10 cellular contexts compared by ENCODE assay signal in the genomic region with DNA sequence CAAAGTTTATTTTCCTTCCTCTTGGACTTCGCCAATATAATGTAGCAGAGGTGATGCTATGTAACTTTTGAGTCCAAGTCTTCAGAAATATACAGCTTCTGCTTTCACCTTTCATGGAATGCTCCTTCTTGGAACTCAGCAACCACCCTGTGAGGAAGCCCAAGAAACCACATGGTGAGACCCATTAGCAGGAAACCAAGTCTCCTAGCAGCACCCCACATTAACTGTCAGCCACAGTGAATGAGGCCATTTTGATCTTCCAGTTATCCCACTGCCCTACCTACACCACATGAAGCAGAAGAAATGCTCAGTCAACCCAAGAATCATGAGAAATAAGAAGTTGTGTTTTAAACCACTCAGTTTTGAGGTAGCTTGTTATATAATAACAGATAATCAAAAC. TPM values are rescaled to one million over a fixed set of nuclear protein-coding genes. Genes with fewer than 3 reads are reported as not detected.
"Had no signal": no experiment of that assay in that cellular context is flagged by ENCODE, and none has a peak within 500 bp of the region (broad histone marks: within the 10 kb centered on the region; RNA-seq: fewer than 3 reads in every experiment).

No MANE protein-coding gene starts in this region.

- H2AFZ ChIP-seq: GM23338 had no signal

- ATAC-seq: GM23338, K562 had no signal

- FAIRE-seq: H1, H54, HTR-8/SVneo, K562 had no signal

- H3K4me3 ChIP-seq: GM23338, K562 had no signal

- DNase-seq: H9, HCEC 1CT, IMR-90, KG1 had no signal

- H3K4me2 ChIP-seq: GM23338 had no signal

RNA-seq across cellular contexts. Expression of gene PAPPA2, which starts 58.2 kb away (rescaled TPM):
- total RNA-seq: HT-29 had no signal
